ENCODE assay signal across 1 cellular context in genomic region chr17:75511610-75512575, GRCh38.
TF ChIP-seq lines count a peak whose summit lies in the region.

No MANE protein-coding gene starts in this region.

TF ChIP-seq in HEK293, 187 proteins besides CTCF, POLR2A, EP300 and RAD21 (continued from another document):
- no peak for TF ChIP-seq HOXA7 (CRISPR knock-in tag; IDR thresholded peaks at IDR 0.05; ENCODE audit: borderline replicate concordance)
- TF ChIP-seq ZNF560 (tag by site-specific recombination; IDR thresholded peaks at IDR 0.05; ENCODE audit: borderline replicate concordance) = no peak
- TF ChIP-seq ZNF48 (tag by site-specific recombination; IDR thresholded peaks at IDR 0.05) = no peak
- no peak for TF ChIP-seq ZNF223 (tag by site-specific recombination; IDR thresholded peaks at IDR 0.05)
- TF ChIP-seq MZF1 (tag by site-specific recombination; IDR thresholded peaks at IDR 0.05; ENCODE audit: borderline replicate concordance) = no peak
- TF ChIP-seq TCF7L2 (IDR thresholded peaks at IDR 0.05; ENCODE audit: borderline replicate concordance, low read depth, low read length) = no peak
- no peak for TF ChIP-seq ATF2 (tag by site-specific recombination; IDR thresholded peaks at IDR 0.05; ENCODE audit: low read depth)
- TF ChIP-seq ZNF146 (tag by site-specific recombination; IDR thresholded peaks at IDR 0.05) = no peak
- no peak for TF ChIP-seq HOXD13 (CRISPR knock-in tag; IDR thresholded peaks at IDR 0.05; ENCODE audit: borderline replicate concordance)
- no peak for TF ChIP-seq ZNF621 (tag by site-specific recombination; IDR thresholded peaks at IDR 0.05)
- no peak for TF ChIP-seq ZSCAN30 (tag by site-specific recombination; IDR thresholded peaks at IDR 0.05)
- no peak for TF ChIP-seq PRDM4 (tag by site-specific recombination; IDR thresholded peaks at IDR 0.05)
- TF ChIP-seq ZNF792 (tag by site-specific recombination; IDR thresholded peaks at IDR 0.05) = no peak
- TF ChIP-seq REPIN1 (tag by site-specific recombination; IDR thresholded peaks at IDR 0.05; ENCODE audit: low read depth) = no peak
- TF ChIP-seq ZNF548 (tag by site-specific recombination; IDR thresholded peaks at IDR 0.05) = no peak
- no peak for TF ChIP-seq ZNF266 (tag by site-specific recombination; IDR thresholded peaks at IDR 0.05; ENCODE audit: low read depth)
- TF ChIP-seq ZNF529 (tag by site-specific recombination; IDR thresholded peaks at IDR 0.05; ENCODE audit: insufficient replicate concordance) = no peak
- no peak for TF ChIP-seq ZNF416 (tag by site-specific recombination; IDR thresholded peaks at IDR 0.05)
- no peak for TF ChIP-seq ZNF580 (tag by site-specific recombination; IDR thresholded peaks at IDR 0.05)
- no peak for TF ChIP-seq KLF16 (tag by site-specific recombination; IDR thresholded peaks at IDR 0.05)
- TF ChIP-seq ZNF112 (tag by site-specific recombination; IDR thresholded peaks at IDR 0.05) = no peak
- TF ChIP-seq ZNF404 (tag by site-specific recombination; IDR thresholded peaks at IDR 0.05) = no peak
- no peak for TF ChIP-seq ZNF510 (tag by site-specific recombination; IDR thresholded peaks at IDR 0.05; ENCODE audit: insufficient replicate concordance)
- TF ChIP-seq ZNF585B (tag by site-specific recombination; IDR thresholded peaks at IDR 0.05) = no peak
- no peak for TF ChIP-seq ZFP3 (tag by site-specific recombination; IDR thresholded peaks at IDR 0.05; ENCODE audit: low read depth)
- TF ChIP-seq ZNF513 (tag by site-specific recombination; IDR thresholded peaks at IDR 0.05) = no peak
